ENCODE assay signal across 8 cellular contexts in the genomic region with DNA sequence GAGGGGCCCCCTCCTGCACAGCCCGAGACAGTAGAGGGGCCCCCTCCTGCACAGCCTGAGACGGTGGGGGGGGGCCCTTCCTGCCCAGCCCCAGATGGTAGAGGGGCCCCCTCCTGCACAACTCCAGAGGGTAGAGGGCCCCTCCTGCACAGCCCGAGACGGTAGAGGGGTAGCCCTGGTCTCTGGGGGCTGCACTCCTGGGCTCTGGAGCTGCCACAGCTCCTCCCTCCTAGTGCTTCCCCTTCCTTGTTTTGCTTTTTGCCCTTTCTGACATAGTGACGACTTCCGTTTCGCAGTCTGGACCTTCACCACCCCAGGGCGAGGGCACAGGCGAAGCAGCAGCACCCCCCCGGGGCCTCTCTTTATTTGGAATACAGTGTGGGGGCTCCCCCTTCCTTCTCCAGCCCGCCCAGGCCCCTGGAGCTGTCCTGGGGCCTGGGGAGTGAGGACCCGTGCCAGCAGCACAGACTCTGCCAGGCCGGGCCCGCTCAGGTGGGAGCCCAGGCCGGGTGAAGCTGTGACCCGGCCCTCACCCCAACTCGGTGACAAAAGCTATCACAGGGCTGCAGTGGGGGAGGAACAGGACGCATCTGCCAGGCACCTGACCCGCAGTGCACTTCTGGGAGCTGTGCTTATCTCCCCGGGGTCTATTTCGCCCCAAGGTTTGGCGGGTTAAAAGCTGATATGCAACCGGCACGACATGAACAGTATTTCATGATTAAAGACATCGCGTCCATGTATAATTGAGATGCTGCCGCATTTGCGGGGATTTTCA. TPM values are rescaled to one million over a fixed set of nuclear protein-coding genes. Genes with fewer than 3 reads are reported as not detected.
DNase-seq lines count a peak whose midpoint lies in the region; ATAC-seq and TF ChIP-seq lines count a peak whose summit lies in the region.

No MANE protein-coding gene starts in this region.

- DNase-seq in DMS79 (lab: John Stamatoyannopoulos, UW) (peak; percentile 49), MV-4-11 (lab: John Stamatoyannopoulos, UW) (peak; percentile 80), choroid plexus epithelial cell (ENCODE audit: low read depth) (peak; percentile 37), left colon (peak; percentile 87)
- DNase-seq in activated CD4-positive, alpha-beta T cell treated with anti-CD3 and anti-CD28 coated beads for 36 hours, result peak; percentile 84
- peak; percentile 41 for DNase-seq in stimulated activated CD4-positive, alpha-beta T cell treated with anti-CD3 and anti-CD28 coated beads, Interleukin-2, amount 100 ng/mL, for 4 hours (ENCODE audit: low read depth)

- H3K4me3 Mint-ChIP-seq in activated CD4-positive, alpha-beta T cell treated with anti-CD3 and anti-CD28 coated beads for 36 hours, result peak overlapping the region; percentile 82

- no peaks in the 10 kb centered on the region for H3K9me3 Mint-ChIP-seq in activated CD4-positive, alpha-beta T cell treated with anti-CD3 and anti-CD28 coated beads for 36 hours (ENCODE audit: low read depth)

- H3K27me3 Mint-ChIP-seq in activated CD4-positive, alpha-beta T cell treated with anti-CD3 and anti-CD28 coated beads for 36 hours, result no peaks in the 10 kb centered on the region

- ATAC-seq in GM21737 (IDR thresholded peaks at IDR 0.05; ENCODE audit: unreplicated experiment) (peak; percentile 27), left colon (peak; percentile 46), HG03469 (IDR thresholded peaks at IDR 0.05; ENCODE audit: unreplicated experiment) (no peak)
- peak; percentile 53 for ATAC-seq in activated CD4-positive, alpha-beta T cell treated with anti-CD3 and anti-CD28 coated beads for 36 hours

- no peak for TF ChIP-seq CTCF in choroid plexus epithelial cell (conservative IDR thresholded peaks at IDR 0.05; ENCODE audit: low read depth, low read length)

- CTCF ChIA-PET in activated CD4-positive, alpha-beta T cell treated with anti-CD3 and anti-CD28 coated beads for 36 hours (lab: Charles Lee), result interaction anchor here (0.5 to 5.3 kb wide), 7 partner anchors 24 to 1211 kb away, joined by 3 to 25 read pairs (median 3); a partner anchor contains a TSS

- peaks cover 51% of the 10 kb centered on the region for H3K4me1 Mint-ChIP-seq in activated CD4-positive, alpha-beta T cell treated with anti-CD3 and anti-CD28 coated beads for 36 hours

- peak overlapping the region; percentile 88 for H3K27ac Mint-ChIP-seq in activated CD4-positive, alpha-beta T cell treated with anti-CD3 and anti-CD28 coated beads for 36 hours

- peaks cover 16% of the 10 kb centered on the region for H3K36me3 Mint-ChIP-seq in activated CD4-positive, alpha-beta T cell treated with anti-CD3 and anti-CD28 coated beads for 36 hours (ENCODE audit: low read depth)

- intact Hi-C loops in activated CD4-positive, alpha-beta T cell treated with anti-CD3 and anti-CD28 coated beads for 36 hours (cut with DNase I, micrococcal nuclease), result loop anchor here (1.0 to 10.0 kb wide), 19 partner anchors 7 to 1315 kb away; a partner anchor contains a TSS
- intact Hi-C loops in left colon (cut with DNase I, micrococcal nuclease), result no loop called here

- H3K4me3 ChIP-seq in choroid plexus epithelial cell (ENCODE audit: low read depth, low read length), result peak overlapping the region; percentile 76

- POLR2A ChIA-PET in activated CD4-positive, alpha-beta T cell treated with anti-CD3 and anti-CD28 coated beads for 36 hours (lab: Charles Lee), result interaction anchor here (1.4 to 4.0 kb wide), 3 partner anchors 29 to 170 kb away, joined by 4 to 23 read pairs (median 9); a partner anchor contains a TSS

RNA-seq across cellular contexts. Expression of a gene that starts 1.1 kb away (rescaled TPM):
- 10 to 100 TPM; 23.7 to 36.8 TPM for total RNA-seq in activated CD4-positive, alpha-beta T cell treated with anti-CD3 and anti-CD28 coated beads for 36 hours
- 10 to 100 TPM; 73.9 to 86.3 TPM for total RNA-seq in left colon

RNA-seq across cellular contexts. Expression of a gene that starts 29.3 kb away (rescaled TPM):
- total RNA-seq in activated CD4-positive, alpha-beta T cell treated with anti-CD3 and anti-CD28 coated beads for 36 hours, result 100 to 1,000 TPM; 135 to 145 TPM
- total RNA-seq in left colon, result 100 to 1,000 TPM; 142 to 178 TPM

RNA-seq across cellular contexts. Expression of a gene that starts 47.3 kb away (rescaled TPM):
- 1 to 10 TPM in 1 of 2 experiments, under 1 TPM in 1; 0.97 to 1.4 TPM for total RNA-seq in activated CD4-positive, alpha-beta T cell treated with anti-CD3 and anti-CD28 coated beads for 36 hours
- total RNA-seq in left colon, result 10 to 100 TPM in 1 of 2 donors, 1 to 10 TPM in 1; 7.8 to 11.5 TPM

RNA-seq across cellular contexts. Expression of a gene that starts 55.4 kb away (rescaled TPM):
- total RNA-seq in activated CD4-positive, alpha-beta T cell treated with anti-CD3 and anti-CD28 coated beads for 36 hours, result under 1 TPM in 1 of 2 experiments, not detected in 1; 0.14 TPM
- 1 to 10 TPM; 2.7 to 6.2 TPM for total RNA-seq in left colon

RNA-seq across cellular contexts. Expression of a gene that starts 59.1 kb away (rescaled TPM):
- 10 to 100 TPM; 32.4 to 39.2 TPM for total RNA-seq in activated CD4-positive, alpha-beta T cell treated with anti-CD3 and anti-CD28 coated beads for 36 hours
- 10 to 100 TPM; 29.4 to 32.6 TPM for total RNA-seq in left colon

Comparison
In these comparisons a context has a peak if more than half of its experiments do, and no peak if none do; other contexts are left out.
1. DNase-seq: peak in every context shown above with its lines; median percentile 87 in left colon; 84 in activated CD4-positive, alpha-beta T cell treated with anti-CD3 and anti-CD28 coated beads for 36 hours; 80 in MV-4-11; 49 in DMS79; 41 in stimulated activated CD4-positive, alpha-beta T cell treated with anti-CD3 and anti-CD28 coated beads, Interleukin-2, amount 100 ng/mL, for 4 hours; 37 in choroid plexus epithelial cell.
2. intact Hi-C loops: an anchor here in activated CD4-positive, alpha-beta T cell treated with anti-CD3 and anti-CD28 coated beads for 36 hours (1.0 to 10.0 kb wide); none called in left colon.